In genomic region chr11:120395778-120396177, GRCh38 we compare ENCODE assay signal across 31 cellular contexts.
"Had no signal": no experiment of that assay in that cellular context is flagged by ENCODE, and none has a peak within 500 bp of the region (broad histone marks: within the 10 kb centered on the region; RNA-seq: fewer than 3 reads in every experiment).

No MANE protein-coding gene starts in this region.

- H3K4me3 Mint-ChIP-seq: immature natural killer cell; naive B cell; natural killer cell; nephron progenitor cell; neural progenitor cell; stimulated activated naive B cell treated with anti-CD40 and anti-IgM and Interleukin-4, amounts not matched to agents 10 μg/mL and 1 μg/mL and 100 μg/mL, for 72 hours had no signal

- H3K27ac Mint-ChIP-seq: immature natural killer cell; naive B cell; natural killer cell; nephron progenitor cell; neural progenitor cell; progenitor cell of endocrine pancreas; stimulated activated naive B cell treated with anti-CD40 and anti-IgM and Interleukin-4, amounts not matched to agents 10 μg/mL and 1 μg/mL and 100 μg/mL, for 72 hours had no signal

- H3K9me3 Mint-ChIP-seq: immature natural killer cell, natural killer cell had no signal

- H3K27ac ChIP-seq: left lung, lower lobe of right lung, neural progenitor cell, neutrophil, parathyroid adenoma, sigmoid colon, stomach, testis, thyroid gland, transverse colon, upper lobe of left lung, vagina had no signal

- H3K36me3 ChIP-seq: left lung, lower lobe of right lung, neural progenitor cell, neutrophil, sigmoid colon, stomach, thyroid gland, transverse colon, upper lobe of left lung, vagina had no signal

- H3K4me3 ChIP-seq: left lung, lower lobe of right lung, neural progenitor cell, sigmoid colon, stomach, testis, thyroid gland, transverse colon, upper lobe of left lung, vagina had no signal

- H3K27me3 Mint-ChIP-seq: progenitor cell of endocrine pancreas had no signal

- H3K4me1 ChIP-seq: parathyroid adenoma, testis had no signal

- DNase-seq: hypothalamus; immature natural killer cell; kidney; left colon; left lung; lower lobe of right lung; mammary epithelial cell; mesenchymal stem cell; naive B cell; natural killer cell; nephron progenitor cell; occipital lobe; retina; right cardiac atrium; sigmoid colon; stimulated activated CD4-positive, alpha-beta T cell treated with anti-CD3 and anti-CD28 coated beads, Interleukin-12 subunit alpha, Interleukin-12 subunit beta, amount 100 ng/mL, for 4 hours; stimulated activated CD4-positive, alpha-beta T cell treated with anti-CD3 and anti-CD28 coated beads, Interleukin-15, amount 100 ng/mL, for 24 hours; stimulated activated CD4-positive, alpha-beta T cell treated with anti-CD3 and anti-CD28 coated beads, Interleukin-2, amount 100 ng/mL, for 24 hours; stimulated activated CD4-positive, alpha-beta T cell treated with anti-CD3 and anti-CD28 coated beads, Interleukin-4, amount 100 ng/mL, for 1 hour; stimulated activated naive B cell treated with anti-CD40 and anti-IgM and Interleukin-4, amounts not matched to agents 10 μg/mL and 1 μg/mL and 100 μg/mL, for 72 hours; stimulated activated naive CD8-positive, alpha-beta T cell treated with anti-CD3 and anti-CD28 coated beads, Interleukin-15, Interleukin-2, amounts not matched to agents 100 U/mL and 50 U/mL, for 24 hours; stomach; testis; thyroid gland; transverse colon; upper lobe of left lung had no signal

- H3K27me3 ChIP-seq: left lung, neural progenitor cell, sigmoid colon, stomach, testis, thyroid gland, transverse colon, upper lobe of left lung, vagina had no signal

- H3K36me3 Mint-ChIP-seq: natural killer cell had no signal

- ATAC-seq: left colon; left lung; lower lobe of right lung; natural killer cell; right cardiac atrium; stimulated activated naive B cell treated with anti-CD40 and anti-IgM and Interleukin-4, amounts not matched to agents 10 μg/mL and 1 μg/mL and 100 μg/mL, for 72 hours; stimulated activated naive CD8-positive, alpha-beta T cell treated with anti-CD3 and anti-CD28 coated beads, Interleukin-15, Interleukin-2, amounts not matched to agents 100 U/mL and 50 U/mL, for 24 hours had no signal

- H3K9me3 ChIP-seq: left lung, lower lobe of right lung, neutrophil, sigmoid colon, stomach, testis, thyroid gland, transverse colon, upper lobe of left lung, vagina had no signal
